22 cellular contexts compared by ENCODE assay signal in genomic region chr3:64215559-64215958, GRCh38. TPM values are rescaled to one million over a fixed set of nuclear protein-coding genes. Genes with fewer than 3 reads are reported as not detected.
A peak's percentile ranks its signal among the peaks of the same experiment; 100 is the strongest.
DNase-seq lines count a peak whose midpoint lies in the region; ATAC-seq, FAIRE-seq and TF ChIP-seq lines count a peak whose summit lies in the region.
"Had no signal": no experiment of that assay in that cellular context is flagged by ENCODE, and none has a peak within 500 bp of the region (broad histone marks: within the 10 kb centered on the region; RNA-seq: fewer than 3 reads in every experiment).

No MANE protein-coding gene starts in this region.

- H3K36me3 ChIP-seq in SK-N-SH (replicated peaks in 1 of 2; ENCODE audit: control insufficient read depth in 1 of 2, insufficient read depth in 2 of 2, low read length in 1 of 2): no peaks in the 10 kb centered on the region
- H3K36me3 ChIP-seq in hepatocyte (replicated peaks; ENCODE audit: insufficient read depth, low read depth): no peaks in the 10 kb centered on the region
- no peaks in the 10 kb centered on the region for H3K36me3 ChIP-seq in rectal smooth muscle tissue (ENCODE audit: control insufficient read depth, insufficient read depth, low read length)
- H3K36me3 ChIP-seq in uterus: no peaks in the 10 kb centered on the region
- H3K36me3 ChIP-seq: BLaER1 treated with 17β-estradiol and CSF1 and Interleukin-3, amounts not matched to agents 10 nM and 100 nM; MG63; Peyer's patch had no signal

- no peaks in the 10 kb centered on the region for H4K20me1 ChIP-seq in SK-N-SH (ENCODE audit: insufficient read depth)
- H4K20me1 ChIP-seq in hepatocyte (ENCODE audit: insufficient read depth, poor library complexity, severe bottlenecking): no peaks in the 10 kb centered on the region
- H4K20me1 ChIP-seq: BLaER1 treated with 17β-estradiol and CSF1 and Interleukin-3, amounts not matched to agents 10 nM and 100 nM had no signal

- H3K4me2 ChIP-seq in SK-N-SH (no peak overlapping the region), hepatocyte (no peak overlapping the region)
- H3K4me2 ChIP-seq: KMS-11 had no signal

- FAIRE-seq in D721Med (lab: Jason Lieb, UNC): no peak

- peaks cover 14 to 32% of the 10 kb centered on the region in 2 experiments for H3K4me1 ChIP-seq in SK-N-SH (ENCODE audit: control insufficient read depth in 1 of 2, insufficient read depth in 2 of 2, low read depth in 1 of 2, low read length in 1 of 2)
- peaks cover 44% of the 10 kb centered on the region for H3K4me1 ChIP-seq in hepatocyte (ENCODE audit: insufficient read depth)
- H3K4me1 ChIP-seq in rectal smooth muscle tissue (ENCODE audit: control insufficient read depth, insufficient read depth, low read length): peaks cover 73% of the 10 kb centered on the region
- peaks cover 15 to 21% of the 10 kb centered on the region in 2 donors for H3K4me1 ChIP-seq in uterus

- no peak overlapping the region for H3K4me3 ChIP-seq in SK-N-SH (ENCODE audit: low read depth in 2 of 2, low read length in 1 of 2)
- H3K4me3 ChIP-seq in hepatocyte: no peak overlapping the region
- no peak overlapping the region for H3K4me3 ChIP-seq in rectal smooth muscle tissue (ENCODE audit: low read length)
- H3K4me3 ChIP-seq in uterus: no peak overlapping the region
- H3K4me3 ChIP-seq: BLaER1 treated with 17β-estradiol and CSF1 and Interleukin-3, amounts not matched to agents 10 nM and 100 nM; MG63; Peyer's patch had no signal

- H3K27ac ChIP-seq in SK-N-SH (ENCODE audit: low read depth in 2 of 2, low read length in 1 of 2): peak overlapping the region in 1 of 2 experiments; percentile 22; a peak in 1 of 4 replicates
- H3K27ac ChIP-seq in hepatocyte: peak overlapping the region; percentile 87
- H3K27ac ChIP-seq in rectal smooth muscle tissue (ENCODE audit: low read depth, low read length): peak overlapping the region; percentile 77
- peak overlapping the region; percentile 85 to 92 for H3K27ac ChIP-seq in uterus
- H3K27ac ChIP-seq: 22Rv1, KMS-11 had no signal

- H3K9ac ChIP-seq in SK-N-SH (no peak overlapping the region), rectal smooth muscle tissue (ENCODE audit: low read length) (no peak overlapping the region)
- H3K9ac ChIP-seq: BLaER1 treated with 17β-estradiol and CSF1 and Interleukin-3, amounts not matched to agents 10 nM and 100 nM; KMS-11 had no signal

- no peak for TF ChIP-seq POLR2A in uterus (IDR thresholded peaks at IDR 0.05)

- H3F3A ChIP-seq in SK-N-SH (replicated peaks; ENCODE audit: insufficient read depth): peaks cover 6% of the 10 kb centered on the region

- no peak for TF ChIP-seq EP300 in SK-N-SH (IDR thresholded peaks at IDR 0.05; ENCODE audit: borderline replicate concordance in 1 of 2, low read depth in 1 of 2, low read length in 1 of 2)

- H3K9me2 ChIP-seq in SK-N-SH (no peaks in the 10 kb centered on the region), hepatocyte (replicated peaks; ENCODE audit: insufficient read depth) (no peaks in the 10 kb centered on the region)

- 83% methylated on average over 3 of the region's 3 CpGs for WGBS in SK-N-SH (ENCODE audit: low lambda C conversion rate)
- 94% methylated on average over 3 of the region's 3 CpGs for WGBS in hepatocyte (ENCODE audit: low lambda C conversion rate, missing lambda C conversion rate)

- H3K9me3 ChIP-seq in SK-N-SH (no peaks in the 10 kb centered on the region), hepatocyte (ENCODE audit: low read depth) (no peaks in the 10 kb centered on the region), uterus (no peaks in the 10 kb centered on the region)
- H3K9me3 ChIP-seq: MG63, Peyer's patch had no signal

- H2AFZ ChIP-seq in SK-N-SH (ENCODE audit: low read depth) (no peak overlapping the region), hepatocyte (no peak overlapping the region)

- POLR2A ChIA-PET in SK-N-SH (lab: Yijun Ruan, JAX): no interaction called here

- TF ChIP-seq RAD21 in SK-N-SH (IDR thresholded peaks at IDR 0.05; ENCODE audit: low read length): no peak

- TF ChIP-seq CTCF in SK-N-SH (IDR thresholded peaks at IDR 0.05) (no peak), hepatocyte (IDR thresholded peaks at IDR 0.05; ENCODE audit: poor library complexity) (no peak), uterus (IDR thresholded peaks at IDR 0.05) (no peak), D721Med (IDR thresholded peaks at IDR 0.05; ENCODE audit: insufficient read depth, missing control alignments) (no peak)

- H3K79me2 ChIP-seq in SK-N-SH (ENCODE audit: insufficient read depth): no peaks in the 10 kb centered on the region
- H3K79me2 ChIP-seq in hepatocyte: peaks cover 71% of the 10 kb centered on the region

- H3K27me3 ChIP-seq in SK-N-SH (ENCODE audit: insufficient read depth): no peaks in the 10 kb centered on the region
- no peaks in the 10 kb centered on the region for H3K27me3 ChIP-seq in hepatocyte
- H3K27me3 ChIP-seq in rectal smooth muscle tissue (ENCODE audit: control insufficient read depth, insufficient read depth, low read length): no peaks in the 10 kb centered on the region
- no peaks in the 10 kb centered on the region for H3K27me3 ChIP-seq in uterus
- H3K27me3 ChIP-seq: BLaER1 treated with 17β-estradiol and CSF1 and Interleukin-3, amounts not matched to agents 10 nM and 100 nM; MG63; Peyer's patch had no signal

- CTCF ChIA-PET in SK-N-SH (lab: Yijun Ruan, JAX): interaction anchor here (1.6 to 1.7 kb wide), 2 partner anchors 184 to 269 kb away, joined by 5 to 6 read pairs; no protein-coding TSS in a partner anchor

- DNase-seq in SK-N-SH (no peak), hepatocyte (ENCODE audit: low spot score) (no peak), uterus (no peak), D721Med (ENCODE audit: insufficient read length, low spot score) (no peak), NCI-H2227 (lab: John Stamatoyannopoulos, UW; ENCODE audit: unreplicated experiment) (no peak)
- DNase-seq: DMS 273 treated with DMSO at 0.1 percent for 48 hours, EL, H7, MG63, NCI-H1105 treated with DMSO at 0.1 percent for 48 hours, NCI-H187 treated with DMSO at 0.1 percent for 48 hours, NCI-H2171, NCI-H82, Peyer's patch, SHP77 treated with DMSO at 0.1 percent for 48 hours had no signal

- intact Hi-C loops in uterus (cut with DNase I; ENCODE audit: low total_unique reads): no loop called here

- ATAC-seq in SK-N-SH treated with all-trans-retinoic acid at 6 μM for 48 hours (peak; percentile 21), HG02870 (IDR thresholded peaks at IDR 0.05; ENCODE audit: unreplicated experiment) (no peak)

TF ChIP-seq in SK-N-SH treated with all-trans-retinoic acid at 6 μM for 48 hours, 23 proteins besides CTCF, POLR2A, EP300 and RAD21:
- TF ChIP-seq ZC3H10 (CRISPR knock-in tag; IDR thresholded peaks at IDR 0.05) (no peak), ZNF70 (CRISPR knock-in tag; IDR thresholded peaks at IDR 0.05) (no peak), TOX (CRISPR knock-in tag; IDR thresholded peaks at IDR 0.05; ENCODE audit: borderline replicate concordance) (peak; percentile 28; the same call in 1 of the 2 replicates), ISL1 (CRISPR knock-in tag; IDR thresholded peaks at IDR 0.05) (peak; percentile 83), PATZ1 (CRISPR knock-in tag; IDR thresholded peaks at IDR 0.05; ENCODE audit: borderline replicate concordance) (0 out of 2 replicates have a peak, but pooled peaks have one; percentile 63)

TF ChIP-seq in SK-N-SH, 30 proteins besides CTCF, POLR2A, EP300 and RAD21 (continues in another document):
- TF ChIP-seq RFX5 (IDR thresholded peaks at IDR 0.05; ENCODE audit: low read length) (no peak), PBX3 (IDR thresholded peaks at IDR 0.05) (no peak), FOSL2 (IDR thresholded peaks at IDR 0.05; ENCODE audit: borderline replicate concordance, low read depth) (no peak), FOXM1 (IDR thresholded peaks at IDR 0.05; ENCODE audit: low read depth) (no peak), USF2 (IDR thresholded peaks at IDR 0.05; ENCODE audit: borderline replicate concordance, low read depth, low read length) (no peak), USF1 (IDR thresholded peaks at IDR 0.05; ENCODE audit: borderline replicate concordance, low read depth) (no peak), YY1 (IDR thresholded peaks at IDR 0.05; ENCODE audit: low read depth) (no peak), NRF1 (IDR thresholded peaks at IDR 0.05; ENCODE audit: low read depth, low read length) (no peak), FOXJ3 (CRISPR knock-in tag; IDR thresholded peaks at IDR 0.05) (no peak), SIN3A (IDR thresholded peaks at IDR 0.05; ENCODE audit: borderline replicate concordance, low read depth, low read length) (no peak), RCOR1 (IDR thresholded peaks at IDR 0.05; ENCODE audit: low read length) (no peak), GABPA (IDR thresholded peaks at IDR 0.05; ENCODE audit: low read depth) (no peak), NFIC (IDR thresholded peaks at IDR 0.05; ENCODE audit: borderline replicate concordance) (no peak), POLR2AphosphoS5 (IDR thresholded peaks at IDR 0.05; ENCODE audit: low read depth, low read length) (no peak)

RNA-seq across cellular contexts. Expression of gene PRICKLE2, which starts 9.7 kb away (rescaled TPM):
- polyA plus RNA-seq in SK-N-SH (2012; rRNA removed) (0.67 and 1.1 TPM in 2 replicates), hepatocyte (8.5 TPM in 2 replicates)
- polyA plus RNA-seq in SK-N-SH (2012; cell fraction: cytosol; rRNA removed): 0.42 and 0.49 TPM in 2 replicates
- 2.0 and 2.2 TPM in 2 replicates for polyA plus RNA-seq in SK-N-SH (2012; cell fraction: nucleus; rRNA removed)
- total RNA-seq in hepatocyte (21.1 and 30.3 TPM in 2 replicates), uterus (10 to 100 TPM; 26.2 to 87.3 (median 47.9) TPM)
- total RNA-seq: NCI-H460 had no signal
